In genomic region chr12:124566181-124567034, GRCh38 we compare ENCODE assay signal across 8 cellular contexts. TPM values are rescaled to one million over a fixed set of nuclear protein-coding genes. Genes with fewer than 3 reads are reported as not detected.
DNase-seq lines count a peak whose midpoint lies in the region; ATAC-seq and TF ChIP-seq lines count a peak whose summit lies in the region.

No MANE protein-coding gene starts in this region.

- WGBS in thymus, result under 1% methylated on average over 59 of the region's 59 CpGs

- H3K27ac ChIP-seq in thymus (ENCODE audit: low read depth), result peak overlapping the region; percentile 88

- H3K4me3 ChIP-seq in thymus (ENCODE audit: low read length), result peak overlapping the region; percentile 96

- no peaks in the 10 kb centered on the region for H3K36me3 Mint-ChIP-seq in activated naive CD4-positive, alpha-beta T cell treated with anti-CD3 and anti-CD28 coated beads, Interleukin-2, amount 50 U/mL, for 24 hours

- no peaks in the 10 kb centered on the region for H3K36me3 ChIP-seq in thymus (ENCODE audit: control insufficient read depth, insufficient read depth)

- H3K27ac Mint-ChIP-seq in activated naive CD4-positive, alpha-beta T cell treated with anti-CD3 and anti-CD28 coated beads, Interleukin-2, amount 50 U/mL, for 24 hours, result peak overlapping the region; percentile 82

- ATAC-seq in GM21576 (IDR thresholded peaks at IDR 0.05; ENCODE audit: unreplicated experiment), result peak; percentile 36

- peak; percentile 14; the same call in 1 of the 2 replicates for TF ChIP-seq EP300 in Ishikawa (IDR thresholded peaks at IDR 0.05; ENCODE audit: borderline replicate concordance)

- peak overlapping the region; percentile 94 for H3K4me3 Mint-ChIP-seq in activated naive CD4-positive, alpha-beta T cell treated with anti-CD3 and anti-CD28 coated beads, Interleukin-2, amount 50 U/mL, for 24 hours

- H3K4me1 Mint-ChIP-seq in activated naive CD4-positive, alpha-beta T cell treated with anti-CD3 and anti-CD28 coated beads, Interleukin-2, amount 50 U/mL, for 24 hours, result peaks cover 34% of the 10 kb centered on the region

- no peaks in the 10 kb centered on the region for H3K27me3 ChIP-seq in thymus (ENCODE audit: control insufficient read depth, insufficient read depth)

- H3K4me1 ChIP-seq in thymus (ENCODE audit: control insufficient read depth, insufficient read depth, low read length), result peaks cover 34% of the 10 kb centered on the region

- H3K27me3 Mint-ChIP-seq in activated naive CD4-positive, alpha-beta T cell treated with anti-CD3 and anti-CD28 coated beads, Interleukin-2, amount 50 U/mL, for 24 hours, result no peaks in the 10 kb centered on the region

- DNase-seq in DMS79 (lab: John Stamatoyannopoulos, UW) (peak; percentile 42), SK-MEL-5 (ENCODE audit: low read depth, low spot score) (peak; percentile 71), globus pallidus (ENCODE audit: low spot score) (peak; percentile 90), nucleus accumbens (lab: John Stamatoyannopoulos, UW) (peak; percentile 41 to 93 (median 80))

- in situ Hi-C loops in SK-MEL-5 (cut with HindIII; ENCODE audit: low pct_unique_long_range_greater_than_20kb, low sequenced_read_pairs), result no loop called here

- no peak for TF ChIP-seq RAD21 in Ishikawa (IDR thresholded peaks at IDR 0.05; ENCODE audit: low read depth)

- H3K9me3 Mint-ChIP-seq in activated naive CD4-positive, alpha-beta T cell treated with anti-CD3 and anti-CD28 coated beads, Interleukin-2, amount 50 U/mL, for 24 hours, result no peaks in the 10 kb centered on the region

- no peaks in the 10 kb centered on the region for H3K9me3 ChIP-seq in thymus (ENCODE audit: control insufficient read depth)

TF ChIP-seq in Ishikawa, 13 proteins besides CTCF, POLR2A, EP300 and RAD21:
- TF ChIP-seq EGR1 (IDR thresholded peaks at IDR 0.05), result 0 out of 2 replicates have a peak, but pooled peaks have one; percentile 5
- no peak for TF ChIP-seq TCF12 (IDR thresholded peaks at IDR 0.05; ENCODE audit: low read depth)
- peak; percentile 98 for TF ChIP-seq ZBTB7A (IDR thresholded peaks at IDR 0.05; ENCODE audit: low read depth)
- peak; percentile 23 for TF ChIP-seq MAX (IDR thresholded peaks at IDR 0.05)
- TF ChIP-seq TEAD4 (IDR thresholded peaks at IDR 0.05), result peak; percentile 75
- TF ChIP-seq CREB1 (IDR thresholded peaks at IDR 0.05; ENCODE audit: low read depth), result no peak
- TF ChIP-seq, protein P1, sequence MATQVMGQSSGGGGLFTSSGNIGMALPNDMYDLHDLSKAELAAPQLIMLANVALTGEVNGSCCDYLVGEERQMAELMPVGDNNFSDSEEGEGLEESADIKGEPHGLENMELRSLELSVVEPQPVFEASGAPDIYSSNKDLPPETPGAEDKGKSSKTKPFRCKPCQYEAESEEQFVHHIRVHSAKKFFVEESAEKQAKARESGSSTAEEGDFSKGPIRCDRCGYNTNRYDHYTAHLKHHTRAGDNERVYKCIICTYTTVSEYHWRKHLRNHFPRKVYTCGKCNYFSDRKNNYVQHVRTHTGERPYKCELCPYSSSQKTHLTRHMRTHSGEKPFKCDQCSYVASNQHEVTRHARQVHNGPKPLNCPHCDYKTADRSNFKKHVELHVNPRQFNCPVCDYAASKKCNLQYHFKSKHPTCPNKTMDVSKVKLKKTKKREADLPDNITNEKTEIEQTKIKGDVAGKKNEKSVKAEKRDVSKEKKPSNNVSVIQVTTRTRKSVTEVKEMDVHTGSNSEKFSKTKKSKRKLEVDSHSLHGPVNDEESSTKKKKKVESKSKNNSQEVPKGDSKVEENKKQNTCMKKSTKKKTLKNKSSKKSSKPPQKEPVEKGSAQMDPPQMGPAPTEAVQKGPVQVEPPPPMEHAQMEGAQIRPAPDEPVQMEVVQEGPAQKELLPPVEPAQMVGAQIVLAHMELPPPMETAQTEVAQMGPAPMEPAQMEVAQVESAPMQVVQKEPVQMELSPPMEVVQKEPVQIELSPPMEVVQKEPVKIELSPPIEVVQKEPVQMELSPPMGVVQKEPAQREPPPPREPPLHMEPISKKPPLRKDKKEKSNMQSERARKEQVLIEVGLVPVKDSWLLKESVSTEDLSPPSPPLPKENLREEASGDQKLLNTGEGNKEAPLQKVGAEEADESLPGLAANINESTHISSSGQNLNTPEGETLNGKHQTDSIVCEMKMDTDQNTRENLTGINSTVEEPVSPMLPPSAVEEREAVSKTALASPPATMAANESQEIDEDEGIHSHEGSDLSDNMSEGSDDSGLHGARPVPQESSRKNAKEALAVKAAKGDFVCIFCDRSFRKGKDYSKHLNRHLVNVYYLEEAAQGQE (IDR thresholded peaks at IDR 0.05; ENCODE audit: low read depth), result no peak

RNA-seq across cellular contexts. Expression of gene NCOR2, which starts 1.0 kb away (rescaled TPM):
- total RNA-seq in SK-MEL-5 (2014; rRNA removed; shearing (Covaris generic)), result 23.3 and 33.9 TPM in 2 replicates
- 161 and 175 TPM in 2 replicates for polyA plus RNA-seq in SK-MEL-5 (2015; cell fraction: cytosol; rRNA removed)
- 131 and 142 TPM in 2 replicates for polyA plus RNA-seq in SK-MEL-5 (2015; cell fraction: nucleus; rRNA removed)
- polyA plus RNA-seq in thymus, result 48.2 TPM

Comparison
In these comparisons a context has a peak if more than half of its experiments do, and no peak if none do; other contexts are left out.
1. Peak in every context shown above with its lines: DNase-seq, ATAC-seq, H3K4me3 ChIP-seq and H3K27ac ChIP-seq.